Comparison of ENCODE assay signal across 1 cellular context in the genomic region with DNA sequence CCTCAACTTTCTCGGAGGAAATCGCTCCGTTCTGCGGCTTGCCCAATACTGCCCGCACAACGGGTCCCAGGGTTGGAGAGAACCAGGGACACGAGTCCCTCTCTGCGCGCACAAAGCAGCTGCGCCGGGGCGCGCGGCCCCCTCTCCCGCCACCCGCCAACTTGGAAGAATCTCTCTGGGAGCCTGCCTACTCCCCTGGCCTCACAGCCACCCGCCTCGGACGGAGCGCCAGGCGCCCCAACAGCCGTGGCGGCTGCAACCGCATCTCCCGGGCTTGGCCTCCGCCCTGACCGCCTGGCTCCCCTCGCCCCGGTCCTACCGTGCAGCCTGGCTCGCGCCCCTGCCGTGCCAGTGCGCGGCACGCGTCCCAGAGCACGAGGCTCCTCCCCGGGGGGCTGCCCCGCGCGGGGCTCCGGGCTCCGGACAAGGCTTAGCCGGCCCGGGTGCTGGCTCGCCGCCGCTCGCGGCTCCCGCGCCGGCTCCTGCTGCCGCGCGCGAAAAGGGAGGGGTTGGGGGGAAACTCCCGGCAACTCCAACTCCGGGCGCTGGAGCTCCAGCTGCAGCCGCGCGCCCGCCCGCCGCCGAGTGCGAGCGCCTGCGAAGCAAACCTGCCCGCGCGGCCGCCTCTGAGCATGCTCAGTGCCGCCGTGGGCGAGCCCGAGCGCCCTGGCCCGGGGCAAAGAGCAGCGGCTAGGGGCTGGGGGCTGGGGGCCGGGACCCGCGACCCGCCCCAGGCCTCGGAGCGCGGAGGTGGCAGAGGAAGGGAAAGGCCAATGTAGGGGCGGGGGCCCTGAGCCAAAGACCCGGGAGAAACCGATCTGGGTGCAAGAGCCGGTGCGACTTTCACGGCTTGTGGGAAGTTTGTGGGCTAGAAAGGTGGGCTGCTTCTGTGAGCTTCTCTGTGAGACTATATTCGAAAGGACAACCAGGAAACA.
A peak's percentile ranks its signal among the peaks of the same experiment; 100 is the strongest.
TF ChIP-seq lines count a peak whose summit lies in the region.

A gene (minus strand): TSS at position 589 of the 935 bp plus-strand sequence. CDS start 75,329 bp downstream, outside the sequence.

TF ChIP-seq in HEK293, 187 proteins besides CTCF, POLR2A, EP300 and RAD21 (continued from another document and continues in another):
- TF ChIP-seq, protein P1, sequence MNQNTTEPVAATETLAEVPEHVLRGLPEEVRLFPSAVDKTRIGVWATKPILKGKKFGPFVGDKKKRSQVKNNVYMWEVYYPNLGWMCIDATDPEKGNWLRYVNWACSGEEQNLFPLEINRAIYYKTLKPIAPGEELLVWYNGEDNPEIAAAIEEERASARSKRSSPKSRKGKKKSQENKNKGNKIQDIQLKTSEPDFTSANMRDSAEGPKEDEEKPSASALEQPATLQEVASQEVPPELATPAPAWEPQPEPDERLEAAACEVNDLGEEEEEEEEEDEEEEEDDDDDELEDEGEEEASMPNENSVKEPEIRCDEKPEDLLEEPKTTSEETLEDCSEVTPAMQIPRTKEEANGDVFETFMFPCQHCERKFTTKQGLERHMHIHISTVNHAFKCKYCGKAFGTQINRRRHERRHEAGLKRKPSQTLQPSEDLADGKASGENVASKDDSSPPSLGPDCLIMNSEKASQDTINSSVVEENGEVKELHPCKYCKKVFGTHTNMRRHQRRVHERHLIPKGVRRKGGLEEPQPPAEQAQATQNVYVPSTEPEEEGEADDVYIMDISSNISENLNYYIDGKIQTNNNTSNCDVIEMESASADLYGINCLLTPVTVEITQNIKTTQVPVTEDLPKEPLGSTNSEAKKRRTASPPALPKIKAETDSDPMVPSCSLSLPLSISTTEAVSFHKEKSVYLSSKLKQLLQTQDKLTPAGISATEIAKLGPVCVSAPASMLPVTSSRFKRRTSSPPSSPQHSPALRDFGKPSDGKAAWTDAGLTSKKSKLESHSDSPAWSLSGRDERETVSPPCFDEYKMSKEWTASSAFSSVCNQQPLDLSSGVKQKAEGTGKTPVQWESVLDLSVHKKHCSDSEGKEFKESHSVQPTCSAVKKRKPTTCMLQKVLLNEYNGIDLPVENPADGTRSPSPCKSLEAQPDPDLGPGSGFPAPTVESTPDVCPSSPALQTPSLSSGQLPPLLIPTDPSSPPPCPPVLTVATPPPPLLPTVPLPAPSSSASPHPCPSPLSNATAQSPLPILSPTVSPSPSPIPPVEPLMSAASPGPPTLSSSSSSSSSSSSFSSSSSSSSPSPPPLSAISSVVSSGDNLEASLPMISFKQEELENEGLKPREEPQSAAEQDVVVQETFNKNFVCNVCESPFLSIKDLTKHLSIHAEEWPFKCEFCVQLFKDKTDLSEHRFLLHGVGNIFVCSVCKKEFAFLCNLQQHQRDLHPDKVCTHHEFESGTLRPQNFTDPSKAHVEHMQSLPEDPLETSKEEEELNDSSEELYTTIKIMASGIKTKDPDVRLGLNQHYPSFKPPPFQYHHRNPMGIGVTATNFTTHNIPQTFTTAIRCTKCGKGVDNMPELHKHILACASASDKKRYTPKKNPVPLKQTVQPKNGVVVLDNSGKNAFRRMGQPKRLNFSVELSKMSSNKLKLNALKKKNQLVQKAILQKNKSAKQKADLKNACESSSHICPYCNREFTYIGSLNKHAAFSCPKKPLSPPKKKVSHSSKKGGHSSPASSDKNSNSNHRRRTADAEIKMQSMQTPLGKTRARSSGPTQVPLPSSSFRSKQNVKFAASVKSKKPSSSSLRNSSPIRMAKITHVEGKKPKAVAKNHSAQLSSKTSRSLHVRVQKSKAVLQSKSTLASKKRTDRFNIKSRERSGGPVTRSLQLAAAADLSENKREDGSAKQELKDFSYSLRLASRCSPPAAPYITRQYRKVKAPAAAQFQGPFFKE (tag by site-specific recombination; IDR thresholded peaks at IDR 0.05; ENCODE audit: borderline replicate concordance), result no peak
- TF ChIP-seq, protein P2, sequence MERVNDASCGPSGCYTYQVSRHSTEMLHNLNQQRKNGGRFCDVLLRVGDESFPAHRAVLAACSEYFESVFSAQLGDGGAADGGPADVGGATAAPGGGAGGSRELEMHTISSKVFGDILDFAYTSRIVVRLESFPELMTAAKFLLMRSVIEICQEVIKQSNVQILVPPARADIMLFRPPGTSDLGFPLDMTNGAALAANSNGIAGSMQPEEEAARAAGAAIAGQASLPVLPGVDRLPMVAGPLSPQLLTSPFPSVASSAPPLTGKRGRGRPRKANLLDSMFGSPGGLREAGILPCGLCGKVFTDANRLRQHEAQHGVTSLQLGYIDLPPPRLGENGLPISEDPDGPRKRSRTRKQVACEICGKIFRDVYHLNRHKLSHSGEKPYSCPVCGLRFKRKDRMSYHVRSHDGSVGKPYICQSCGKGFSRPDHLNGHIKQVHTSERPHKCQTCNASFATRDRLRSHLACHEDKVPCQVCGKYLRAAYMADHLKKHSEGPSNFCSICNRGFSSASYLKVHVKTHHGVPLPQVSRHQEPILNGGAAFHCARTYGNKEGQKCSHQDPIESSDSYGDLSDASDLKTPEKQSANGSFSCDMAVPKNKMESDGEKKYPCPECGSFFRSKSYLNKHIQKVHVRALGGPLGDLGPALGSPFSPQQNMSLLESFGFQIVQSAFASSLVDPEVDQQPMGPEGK (tag by site-specific recombination; IDR thresholded peaks at IDR 0.05), result peak; percentile 76
- TF ChIP-seq ZNF558 (tag by site-specific recombination; IDR thresholded peaks at IDR 0.05) (no peak), BCL11A (tag by site-specific recombination; IDR thresholded peaks at IDR 0.05; ENCODE audit: low read depth) (no peak), ZIC2 (tag by site-specific recombination; IDR thresholded peaks at IDR 0.05) (peak; percentile 57), ZNF157 (tag by site-specific recombination; IDR thresholded peaks at IDR 0.05) (no peak), ZFHX2 (tag by site-specific recombination; conservative IDR thresholded peaks at IDR 0.05) (peak; percentile 80), ZNF530 (tag by site-specific recombination; IDR thresholded peaks at IDR 0.05; ENCODE audit: low read depth) (no peak), ZNF416 (tag by site-specific recombination; IDR thresholded peaks at IDR 0.05) (no peak), ZNF10 (tag by site-specific recombination; IDR thresholded peaks at IDR 0.05) (no peak), ZBTB8A (tag by site-specific recombination; IDR thresholded peaks at IDR 0.05) (0 out of 2 replicates have a peak, but pooled peaks have one; percentile 21), ZNF341 (tag by site-specific recombination; IDR thresholded peaks at IDR 0.05; ENCODE audit: low read depth) (no peak), ZNF302 (tag by site-specific recombination; IDR thresholded peaks at IDR 0.05; ENCODE audit: low read depth) (no peak), ZNF544 (tag by site-specific recombination; IDR thresholded peaks at IDR 0.05) (no peak), OSR2 (tag by site-specific recombination; IDR thresholded peaks at IDR 0.05) (0 out of 2 replicates have a peak, but pooled peaks have one; percentile 31), ZNF670 (tag by site-specific recombination; IDR thresholded peaks at IDR 0.05; ENCODE audit: low read depth) (no peak), ZNF202 (tag by site-specific recombination; IDR thresholded peaks at IDR 0.05; ENCODE audit: borderline replicate concordance) (no peak; the same call in 1 of the 2 replicates), ZNF792 (tag by site-specific recombination; IDR thresholded peaks at IDR 0.05) (no peak), ZNF76 (tag by site-specific recombination; IDR thresholded peaks at IDR 0.05; ENCODE audit: borderline replicate concordance, low read depth) (no peak; the same call in 1 of the 2 replicates), ZNF266 (tag by site-specific recombination; IDR thresholded peaks at IDR 0.05; ENCODE audit: low read depth) (no peak), ZNF112 (tag by site-specific recombination; IDR thresholded peaks at IDR 0.05) (no peak), SALL2 (tag by site-specific recombination; IDR thresholded peaks at IDR 0.05; ENCODE audit: borderline replicate concordance) (no peak), SCRT2 (tag by site-specific recombination; IDR thresholded peaks at IDR 0.05) (no peak), ZNF391 (tag by site-specific recombination; IDR thresholded peaks at IDR 0.05; ENCODE audit: borderline replicate concordance, low read depth) (no peak), ZNF654 (tag by site-specific recombination; IDR thresholded peaks at IDR 0.05; ENCODE audit: low read depth) (no peak), ZNF785 (tag by site-specific recombination; IDR thresholded peaks at IDR 0.05) (no peak), ZSCAN23 (tag by site-specific recombination; IDR thresholded peaks at IDR 0.05) (no peak), EGR2 (tag by site-specific recombination; IDR thresholded peaks at IDR 0.05; ENCODE audit: low read depth) (peak; percentile 72; the same call in 1 of the 2 replicates), ZNF623 (tag by site-specific recombination; IDR thresholded peaks at IDR 0.05) (no peak)
- TF ChIP-seq, protein P3, sequence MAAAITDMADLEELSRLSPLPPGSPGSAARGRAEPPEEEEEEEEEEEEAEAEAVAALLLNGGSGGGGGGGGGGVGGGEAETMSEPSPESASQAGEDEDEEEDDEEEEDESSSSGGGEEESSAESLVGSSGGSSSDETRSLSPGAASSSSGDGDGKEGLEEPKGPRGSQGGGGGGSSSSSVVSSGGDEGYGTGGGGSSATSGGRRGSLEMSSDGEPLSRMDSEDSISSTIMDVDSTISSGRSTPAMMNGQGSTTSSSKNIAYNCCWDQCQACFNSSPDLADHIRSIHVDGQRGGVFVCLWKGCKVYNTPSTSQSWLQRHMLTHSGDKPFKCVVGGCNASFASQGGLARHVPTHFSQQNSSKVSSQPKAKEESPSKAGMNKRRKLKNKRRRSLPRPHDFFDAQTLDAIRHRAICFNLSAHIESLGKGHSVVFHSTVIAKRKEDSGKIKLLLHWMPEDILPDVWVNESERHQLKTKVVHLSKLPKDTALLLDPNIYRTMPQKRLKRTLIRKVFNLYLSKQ (tag by site-specific recombination; IDR thresholded peaks at IDR 0.05; ENCODE audit: borderline replicate concordance), result no peak
- TF ChIP-seq, protein P4, sequence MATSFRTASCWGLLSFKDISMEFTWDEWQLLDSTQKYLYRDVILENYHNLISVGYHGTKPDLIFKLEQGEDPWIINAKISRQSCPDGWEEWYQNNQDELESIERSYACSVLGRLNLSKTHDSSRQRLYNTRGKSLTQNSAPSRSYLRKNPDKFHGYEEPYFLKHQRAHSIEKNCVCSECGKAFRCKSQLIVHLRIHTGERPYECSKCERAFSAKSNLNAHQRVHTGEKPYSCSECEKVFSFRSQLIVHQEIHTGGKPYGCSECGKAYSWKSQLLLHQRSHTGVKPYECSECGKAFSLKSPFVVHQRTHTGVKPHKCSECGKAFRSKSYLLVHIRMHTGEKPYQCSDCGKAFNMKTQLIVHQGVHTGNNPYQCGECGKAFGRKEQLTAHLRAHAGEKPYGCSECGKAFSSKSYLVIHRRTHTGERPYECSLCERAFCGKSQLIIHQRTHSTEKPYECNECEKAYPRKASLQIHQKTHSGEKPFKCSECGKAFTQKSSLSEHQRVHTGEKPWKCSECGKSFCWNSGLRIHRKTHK (tag by site-specific recombination; IDR thresholded peaks at IDR 0.05), result no peak
- TF ChIP-seq, protein P5, sequence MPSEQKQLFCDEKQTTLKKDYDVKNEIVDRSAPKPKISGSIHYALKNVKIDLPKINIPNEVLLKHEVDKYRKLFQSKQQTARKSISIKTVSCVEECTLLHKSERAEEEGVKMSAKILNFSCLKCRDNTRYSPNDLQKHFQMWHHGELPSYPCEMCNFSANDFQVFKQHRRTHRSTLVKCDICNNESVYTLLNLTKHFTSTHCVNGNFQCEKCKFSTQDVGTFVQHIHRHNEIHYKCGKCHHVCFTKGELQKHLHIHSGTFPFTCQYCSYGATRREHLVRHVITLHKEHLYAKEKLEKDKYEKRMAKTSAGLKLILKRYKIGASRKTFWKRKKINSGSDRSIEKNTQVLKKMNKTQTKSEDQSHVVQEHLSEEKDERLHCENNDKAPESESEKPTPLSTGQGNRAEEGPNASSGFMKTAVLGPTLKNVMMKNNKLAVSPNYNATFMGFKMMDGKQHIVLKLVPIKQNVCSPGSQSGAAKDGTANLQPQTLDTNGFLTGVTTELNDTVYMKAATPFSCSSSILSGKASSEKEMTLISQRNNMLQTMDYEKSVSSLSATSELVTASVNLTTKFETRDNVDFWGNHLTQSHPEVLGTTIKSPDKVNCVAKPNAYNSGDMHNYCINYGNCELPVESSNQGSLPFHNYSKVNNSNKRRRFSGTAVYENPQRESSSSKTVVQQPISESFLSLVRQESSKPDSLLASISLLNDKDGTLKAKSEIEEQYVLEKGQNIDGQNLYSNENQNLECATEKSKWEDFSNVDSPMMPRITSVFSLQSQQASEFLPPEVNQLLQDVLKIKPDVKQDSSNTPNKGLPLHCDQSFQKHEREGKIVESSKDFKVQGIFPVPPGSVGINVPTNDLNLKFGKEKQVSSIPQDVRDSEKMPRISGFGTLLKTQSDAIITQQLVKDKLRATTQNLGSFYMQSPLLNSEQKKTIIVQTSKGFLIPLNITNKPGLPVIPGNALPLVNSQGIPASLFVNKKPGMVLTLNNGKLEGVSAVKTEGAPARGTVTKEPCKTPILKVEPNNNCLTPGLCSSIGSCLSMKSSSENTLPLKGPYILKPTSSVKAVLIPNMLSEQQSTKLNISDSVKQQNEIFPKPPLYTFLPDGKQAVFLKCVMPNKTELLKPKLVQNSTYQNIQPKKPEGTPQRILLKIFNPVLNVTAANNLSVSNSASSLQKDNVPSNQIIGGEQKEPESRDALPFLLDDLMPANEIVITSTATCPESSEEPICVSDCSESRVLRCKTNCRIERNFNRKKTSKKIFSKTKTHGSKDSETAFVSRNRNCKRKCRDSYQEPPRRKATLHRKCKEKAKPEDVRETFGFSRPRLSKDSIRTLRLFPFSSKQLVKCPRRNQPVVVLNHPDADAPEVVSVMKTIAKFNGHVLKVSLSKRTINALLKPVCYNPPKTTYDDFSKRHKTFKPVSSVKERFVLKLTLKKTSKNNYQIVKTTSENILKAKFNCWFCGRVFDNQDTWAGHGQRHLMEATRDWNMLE (tag by site-specific recombination; conservative IDR thresholded peaks at IDR 0.05; ENCODE audit: low read depth), result no peak
- TF ChIP-seq, protein P6, sequence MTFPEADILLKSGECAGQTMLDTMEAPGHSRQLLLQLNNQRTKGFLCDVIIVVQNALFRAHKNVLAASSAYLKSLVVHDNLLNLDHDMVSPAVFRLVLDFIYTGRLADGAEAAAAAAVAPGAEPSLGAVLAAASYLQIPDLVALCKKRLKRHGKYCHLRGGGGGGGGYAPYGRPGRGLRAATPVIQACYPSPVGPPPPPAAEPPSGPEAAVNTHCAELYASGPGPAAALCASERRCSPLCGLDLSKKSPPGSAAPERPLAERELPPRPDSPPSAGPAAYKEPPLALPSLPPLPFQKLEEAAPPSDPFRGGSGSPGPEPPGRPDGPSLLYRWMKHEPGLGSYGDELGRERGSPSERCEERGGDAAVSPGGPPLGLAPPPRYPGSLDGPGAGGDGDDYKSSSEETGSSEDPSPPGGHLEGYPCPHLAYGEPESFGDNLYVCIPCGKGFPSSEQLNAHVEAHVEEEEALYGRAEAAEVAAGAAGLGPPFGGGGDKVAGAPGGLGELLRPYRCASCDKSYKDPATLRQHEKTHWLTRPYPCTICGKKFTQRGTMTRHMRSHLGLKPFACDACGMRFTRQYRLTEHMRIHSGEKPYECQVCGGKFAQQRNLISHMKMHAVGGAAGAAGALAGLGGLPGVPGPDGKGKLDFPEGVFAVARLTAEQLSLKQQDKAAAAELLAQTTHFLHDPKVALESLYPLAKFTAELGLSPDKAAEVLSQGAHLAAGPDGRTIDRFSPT (tag by site-specific recombination; IDR thresholded peaks at IDR 0.05), result no peak
- TF ChIP-seq, protein P7, sequence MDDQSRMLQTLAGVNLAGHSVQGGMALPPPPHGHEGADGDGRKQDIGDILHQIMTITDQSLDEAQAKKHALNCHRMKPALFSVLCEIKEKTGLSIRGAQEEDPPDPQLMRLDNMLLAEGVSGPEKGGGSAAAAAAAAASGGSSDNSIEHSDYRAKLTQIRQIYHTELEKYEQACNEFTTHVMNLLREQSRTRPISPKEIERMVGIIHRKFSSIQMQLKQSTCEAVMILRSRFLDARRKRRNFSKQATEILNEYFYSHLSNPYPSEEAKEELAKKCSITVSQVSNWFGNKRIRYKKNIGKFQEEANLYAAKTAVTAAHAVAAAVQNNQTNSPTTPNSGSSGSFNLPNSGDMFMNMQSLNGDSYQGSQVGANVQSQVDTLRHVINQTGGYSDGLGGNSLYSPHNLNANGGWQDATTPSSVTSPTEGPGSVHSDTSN (CRISPR knock-in tag; IDR thresholded peaks at IDR 0.05), result peak; percentile 68
